8 cellular contexts compared by ENCODE assay signal in the genomic region with DNA sequence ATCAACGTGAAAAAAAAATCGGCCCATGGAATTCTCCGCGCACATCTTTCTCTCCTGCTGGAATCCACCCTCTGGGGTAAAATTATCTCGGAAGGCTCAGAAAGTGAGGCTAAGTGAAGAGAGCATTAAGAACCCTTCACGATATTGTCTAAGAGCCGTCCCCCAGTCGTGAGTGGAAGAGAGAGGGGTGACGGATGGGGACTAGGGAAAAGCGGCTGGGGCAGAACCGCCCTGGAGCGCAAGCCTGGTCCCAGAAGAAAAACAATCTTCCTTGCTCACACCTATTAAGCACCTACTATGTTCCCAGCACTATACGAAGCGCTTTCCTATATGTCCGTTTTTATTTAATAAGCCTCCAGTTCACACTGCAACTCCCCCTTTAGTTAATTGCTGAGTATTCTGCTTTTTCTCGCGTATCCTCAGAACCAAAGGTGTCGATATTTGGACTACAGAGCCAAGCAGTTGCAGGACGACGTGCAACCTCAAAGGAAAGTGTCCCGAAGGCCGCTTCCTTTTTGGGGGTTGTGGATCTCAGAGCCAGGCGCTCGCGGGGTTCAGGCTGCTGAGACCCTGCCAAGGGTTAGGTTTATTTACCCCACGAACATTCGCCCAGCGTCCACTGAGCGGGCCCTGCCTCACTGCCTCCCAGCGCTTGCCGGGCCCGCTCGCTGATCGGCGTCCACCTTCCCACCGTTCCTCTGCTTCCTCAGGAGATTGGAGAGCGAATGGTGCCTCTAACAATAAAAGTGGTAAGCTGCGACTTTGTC. TPM values are rescaled to one million over a fixed set of nuclear protein-coding genes. Genes with fewer than 3 reads are reported as not detected.
DNase-seq lines count a peak whose midpoint lies in the region; ATAC-seq and TF ChIP-seq lines count a peak whose summit lies in the region.

No MANE protein-coding gene starts in this region.

- H3K27me3 ChIP-seq in BE2C, result no peaks in the 10 kb centered on the region
- H3K27me3 ChIP-seq in NT2/D1 (ENCODE audit: insufficient read depth, insufficient read length), result peaks cover 44% of the 10 kb centered on the region
- H3K27me3 ChIP-seq in endocrine pancreas (ENCODE audit: control insufficient read depth, insufficient read depth, low read length), result no peaks in the 10 kb centered on the region

- no peak for ATAC-seq in GM21390 (IDR thresholded peaks at IDR 0.05; ENCODE audit: unreplicated experiment)
- ATAC-seq in HG02798 (IDR thresholded peaks at IDR 0.05; ENCODE audit: poor library complexity, unreplicated experiment), result no peak

- peak overlapping the region; percentile 72 to 80 (median 77) for H3K4me3 Mint-ChIP-seq in nephron

- H3K4me1 Mint-ChIP-seq in nephron, result peaks cover 12% of the 10 kb centered on the region

- peaks cover 58% of the 10 kb centered on the region for H3K27me3 Mint-ChIP-seq in nephron (ENCODE audit: low read depth)

- no peaks in the 10 kb centered on the region for H3K36me3 Mint-ChIP-seq in nephron (ENCODE audit: low read depth)

- H3K4me1 ChIP-seq in BE2C (peaks cover 7% of the 10 kb centered on the region), NT2/D1 (ENCODE audit: insufficient read depth, insufficient read length) (no peaks in the 10 kb centered on the region), endocrine pancreas (ENCODE audit: control insufficient read depth, insufficient read depth, low read length) (no peaks in the 10 kb centered on the region)

- no peak for TF ChIP-seq CTCF in BE2C (IDR thresholded peaks at IDR 0.05; ENCODE audit: low read depth, low read length)
- no peak for TF ChIP-seq CTCF in nephron (IDR thresholded peaks at IDR 0.05; ENCODE audit: unreplicated experiment in 3 of 3)

- no peak for DNase-seq in BE2C
- DNase-seq in NT2/D1 (ENCODE audit: low read depth, low spot score), result no peak
- no peak for DNase-seq in effector CD4-positive, alpha-beta T cell
- no peak for DNase-seq in hippocampal formation (lab: John Stamatoyannopoulos, UW)

- no peaks in the 10 kb centered on the region for H3K36me3 ChIP-seq in BE2C
- no peaks in the 10 kb centered on the region for H3K36me3 ChIP-seq in NT2/D1 (ENCODE audit: insufficient read depth, insufficient read length, low read length)
- H3K36me3 ChIP-seq in endocrine pancreas (ENCODE audit: control insufficient read depth, insufficient read depth, low read length), result no peaks in the 10 kb centered on the region

- H3K9me3 ChIP-seq in BE2C (no peaks in the 10 kb centered on the region), NT2/D1 (ENCODE audit: insufficient read depth, low read length) (no peaks in the 10 kb centered on the region), endocrine pancreas (ENCODE audit: control insufficient read depth, low read length) (no peaks in the 10 kb centered on the region)

- H3K9me3 Mint-ChIP-seq in nephron, result no peaks in the 10 kb centered on the region

- no peak overlapping the region for H3K27ac Mint-ChIP-seq in nephron

- H3K9ac ChIP-seq in NT2/D1 (ENCODE audit: insufficient read length, low read depth), result peak overlapping the region; percentile 76
- no peak overlapping the region for H3K9ac ChIP-seq in endocrine pancreas (ENCODE audit: control insufficient read depth, insufficient read depth, low read length)

- peak overlapping the region; percentile 70 for H3K4me3 ChIP-seq in BE2C (ENCODE audit: low read depth, low read length)
- peak overlapping the region; percentile 58 for H3K4me3 ChIP-seq in NT2/D1 (ENCODE audit: insufficient read length, low read depth)
- peak overlapping the region; percentile 51 for H3K4me3 ChIP-seq in endocrine pancreas (ENCODE audit: control insufficient read depth, insufficient read depth, low read length)

RNA-seq across cellular contexts. Expression of a gene that starts 0.9 kb away (rescaled TPM):
- 0.88 TPM for polyA plus RNA-seq in BE2C (2012; ENCODE audit: insufficient read depth, insufficient read length, low read depth)

RNA-seq across cellular contexts. Expression of a gene that starts 22.2 kb away (rescaled TPM):
- 18.5 TPM for polyA plus RNA-seq in BE2C (2012; ENCODE audit: insufficient read depth, insufficient read length, low read depth)

RNA-seq across cellular contexts. Expression of a gene that starts 23.1 kb away (rescaled TPM):
- polyA plus RNA-seq in BE2C (2012; ENCODE audit: insufficient read depth, insufficient read length, low read depth), result 106 TPM
